Comparison of ENCODE assay signal across 8 cellular contexts in genomic region chr15:100703032-100703578, GRCh38.
A peak's percentile ranks its signal among the peaks of the same experiment; 100 is the strongest.
DNase-seq lines count a peak whose midpoint lies in the region; ATAC-seq and TF ChIP-seq lines count a peak whose summit lies in the region.

No MANE protein-coding gene starts in this region.

- H2AFZ ChIP-seq in MM.1S (ENCODE audit: low read length), result no peak overlapping the region

- no peak overlapping the region for H3K4me2 ChIP-seq in MM.1S (ENCODE audit: low read depth, low read length)

- no peaks in the 10 kb centered on the region for H3K4me1 ChIP-seq in MM.1S (ENCODE audit: low read length)

- H3K36me3 ChIP-seq in MM.1S (replicated peaks; ENCODE audit: insufficient read depth, low read length), result no peaks in the 10 kb centered on the region

- TF ChIP-seq CTCF in MM.1S (IDR thresholded peaks at IDR 0.05; ENCODE audit: low read length) (no peak), foreskin fibroblast (IDR thresholded peaks at IDR 0.05; ENCODE audit: low read depth, low read length) (no peak)

- no peaks in the 10 kb centered on the region for H3K9me2 ChIP-seq in MM.1S (replicated peaks; ENCODE audit: insufficient read depth, low read length)

- no peaks in the 10 kb centered on the region for H4K20me1 ChIP-seq in MM.1S (ENCODE audit: insufficient read depth, low read length)

- no peaks in the 10 kb centered on the region for H3K9me3 ChIP-seq in MM.1S (replicated peaks; ENCODE audit: insufficient read depth, low read length)

- ATAC-seq in GM18511 (IDR thresholded peaks at IDR 0.05; ENCODE audit: unreplicated experiment) (peak; percentile 100), GM21786 (IDR thresholded peaks at IDR 0.05; ENCODE audit: unreplicated experiment) (peak; percentile 99)

- DNase-seq in MM.1S (peak; percentile 70), foreskin fibroblast (peak; percentile 66 to 67), NOMO-1 (lab: John Stamatoyannopoulos, UW; ENCODE audit: unreplicated experiment in 2 of 2) (no peak), DMS79 (lab: John Stamatoyannopoulos, UW) (no peak), NCI-H2227 (lab: John Stamatoyannopoulos, UW; ENCODE audit: unreplicated experiment) (no peak), MV-4-11 (lab: John Stamatoyannopoulos, UW) (no peak)

- H3K79me2 ChIP-seq in MM.1S (ENCODE audit: low read length), result no peaks in the 10 kb centered on the region

- H3K27me3 ChIP-seq in MM.1S (replicated peaks; ENCODE audit: insufficient read depth, low read length), result peaks cover 13% of the 10 kb centered on the region; the same call in 1 of the 2 replicates

- no peaks in the 10 kb centered on the region for H3F3A ChIP-seq in MM.1S (ENCODE audit: insufficient read depth, low read length)

- H3K4me3 ChIP-seq in MM.1S (ENCODE audit: low read length) (no peak overlapping the region), foreskin fibroblast (ENCODE audit: low read depth in 1 of 2, low read length in 2 of 2) (no peak overlapping the region)

- H3K9ac ChIP-seq in MM.1S (ENCODE audit: low read length), result no peak overlapping the region

- no peak overlapping the region for H3K27ac ChIP-seq in MM.1S (ENCODE audit: low read length)

Comparison
In these comparisons a context has a peak if more than half of its experiments do, and no peak if none do; other contexts are left out.
1. DNase-seq: peak in MM.1S (single experiment) and foreskin fibroblast (2 of 2); none in NOMO-1 (0 of 2), DMS79 (single experiment), NCI-H2227 (single experiment) and MV-4-11 (single experiment).